In genomic region chr6:89819336-89820130, GRCh38 we compare ENCODE assay signal across 8 cellular contexts. TPM values are rescaled to one million over a fixed set of nuclear protein-coding genes. Genes with fewer than 3 reads are reported as not detected.
DNase-seq lines count a peak whose midpoint lies in the region; ATAC-seq and TF ChIP-seq lines count a peak whose summit lies in the region.

Gene MDN1 (minus strand): TSS chr6:89819794. CDS start chr6:89819607, 187 bp downstream.

- intact Hi-C loops in spleen (cut with DNase I; ENCODE audit: low total_unique reads): no loop called here

- TF ChIP-seq CTCF in AG09309 (IDR thresholded peaks at IDR 0.05; ENCODE audit: control insufficient read depth, insufficient read depth, low read depth, low read length, missing control alignments): no peak
- peak in 3 of 11 experiments; percentile 12 to 25 (median 15) for TF ChIP-seq CTCF in spleen (IDR thresholded peaks at IDR 0.05 in 8 of 11, conservative IDR thresholded peaks at IDR 0.05 in 3 of 11)

- H3K9me3 ChIP-seq in spleen: no peaks in the 10 kb centered on the region

- DNase-seq in AG09309 (ENCODE audit: low read depth) (peak; percentile 58), NCI-H345 treated with DMSO at 0.1 percent for 48 hours (lab: John Stamatoyannopoulos, UW; ENCODE audit: unreplicated experiment) (peak; percentile 93), inferior parietal cortex (ENCODE audit: extremely low spot score) (peak; percentile 95), spleen (peak; percentile 96)
- peak; percentile 68 to 78 (median 70) for DNase-seq in activated CD4-positive, CD25-positive, alpha-beta regulatory T cell (lab: John Stamatoyannopoulos, UW)
- peak; percentile 90 for DNase-seq in central memory CD4-positive, alpha-beta T cell

- no peaks in the 10 kb centered on the region for H3K27me3 ChIP-seq in spleen (replicated peaks in 1 of 7)

- 0 to 1% (median 1%) methylated on average over 56 to 65 of the region's 65 CpGs for WGBS in spleen, 5 donors

- no peaks in the 10 kb centered on the region for H3K36me3 ChIP-seq in spleen

- TF ChIP-seq POLR2A in spleen (IDR thresholded peaks at IDR 0.05): peak in 1 of 3 donors; percentile 20

- H3K27ac ChIP-seq in spleen: peak within 1 kb of the TSS; percentile 81 to 93 (median 87)

- H3K4me1 ChIP-seq in spleen: peaks cover 16 to 59% (median 33%) of the 10 kb centered on the region in 6 donors

- ATAC-seq in GM19023 (IDR thresholded peaks at IDR 0.05; ENCODE audit: unreplicated experiment) (peak; percentile 97), HG03280 (IDR thresholded peaks at IDR 0.05; ENCODE audit: unreplicated experiment) (peak; percentile 95)

- H3K4me3 ChIP-seq in AG09309 (ENCODE audit: control insufficient read depth, low read depth, low read length): peak within 1 kb of the TSS; percentile 61
- H3K4me3 ChIP-seq in spleen: peak within 1 kb of the TSS; percentile 75 to 97 (median 90)

RNA-seq across cellular contexts. Expression of gene MDN1, which starts in this region (rescaled TPM):
- 10 to 100 TPM; 23.0 to 56.3 (median 38.5) TPM for total RNA-seq in spleen
- 10 to 100 TPM; 25.5 to 40.9 (median 26.5) TPM for polyA plus RNA-seq in spleen

Comparison
In these comparisons a context has a peak if more than half of its experiments do, and no peak if none do; other contexts are left out.
1. Peak in every context shown above with its lines: DNase-seq, ATAC-seq, H3K4me3 ChIP-seq and H3K27ac ChIP-seq.